In genomic region chr16:68356249-68356918, GRCh38 we compare ENCODE assay signal across 8 cellular contexts. TPM values are rescaled to one million over a fixed set of nuclear protein-coding genes. Genes with fewer than 3 reads are reported as not detected.
DNase-seq lines count a peak whose midpoint lies in the region; ATAC-seq and TF ChIP-seq lines count a peak whose summit lies in the region.

No MANE protein-coding gene starts in this region.

- intact Hi-C loops in spleen (cut with DNase I; ENCODE audit: low total_unique reads), result no loop called here

- peaks cover 42% of the 10 kb centered on the region for H3K27me3 Mint-ChIP-seq in activated naive CD4-positive, alpha-beta T cell treated with anti-CD3 and anti-CD28 coated beads, Interleukin-2, amount 10 ng/mL, durations not matched to agents 7 days and 5 days

- TF ChIP-seq CTCF in spleen (IDR thresholded peaks at IDR 0.05 in 8 of 11, conservative IDR thresholded peaks at IDR 0.05 in 3 of 11), result peak in 2 of 11 experiments; percentile 14 to 25

- H3K4me1 Mint-ChIP-seq in activated naive CD4-positive, alpha-beta T cell treated with anti-CD3 and anti-CD28 coated beads, Interleukin-2, amount 10 ng/mL, durations not matched to agents 7 days and 5 days, result peaks cover 49% of the 10 kb centered on the region

- TF ChIP-seq POLR2A in spleen (IDR thresholded peaks at IDR 0.05), result no peak

- H3K36me3 ChIP-seq in SJCRH30 (no peaks in the 10 kb centered on the region; the same call in 1 of the 2 replicates), spleen (peaks cover 0 to 100% (median 63%) of the 10 kb centered on the region in 6 donors)

- no peaks in the 10 kb centered on the region for H3K9me3 Mint-ChIP-seq in activated naive CD4-positive, alpha-beta T cell treated with anti-CD3 and anti-CD28 coated beads, Interleukin-2, amount 10 ng/mL, durations not matched to agents 7 days and 5 days

- peak overlapping the region; percentile 57 for H3K4me3 Mint-ChIP-seq in activated naive CD4-positive, alpha-beta T cell treated with anti-CD3 and anti-CD28 coated beads, Interleukin-2, amount 10 ng/mL, durations not matched to agents 7 days and 5 days

- CTCF ChIA-PET in activated naive CD4-positive, alpha-beta T cell treated with anti-CD3 and anti-CD28 coated beads, Interleukin-2, amount 10 ng/mL, durations not matched to agents 7 days and 5 days (lab: Charles Lee), result interaction anchor here (0.7 to 1.8 kb wide), 10 partner anchors 11 to 155 kb away, joined by 3 to 10 read pairs (median 4); partner anchors contain the start of gene SLC7A6

- DNase-seq in SJCRH30 (peak; percentile 83 to 84), NCI-H526 (lab: John Stamatoyannopoulos, UW) (no peak), NCI-H2196 treated with DMSO at 0.1 percent for 48 hours (lab: John Stamatoyannopoulos, UW; ENCODE audit: unreplicated experiment) (no peak), spleen (no peak)
- peak; percentile 89 for DNase-seq in activated naive CD4-positive, alpha-beta T cell treated with anti-CD3 and anti-CD28 coated beads, Interleukin-2, amount 10 ng/mL, durations not matched to agents 7 days and 5 days
- DNase-seq in stimulated activated CD4-positive, alpha-beta T cell treated with anti-CD3 and anti-CD28 coated beads, Interleukin-4, amount 100 ng/mL, for 1 hour, result peak; percentile 56

- H3K4me1 ChIP-seq in SJCRH30 (peaks cover 16% of the 10 kb centered on the region), spleen (peaks cover 20 to 40% (median 34%) of the 10 kb centered on the region in 6 donors)

- H3K36me3 Mint-ChIP-seq in activated naive CD4-positive, alpha-beta T cell treated with anti-CD3 and anti-CD28 coated beads, Interleukin-2, amount 10 ng/mL, durations not matched to agents 7 days and 5 days, result peaks cover 81% of the 10 kb centered on the region

- WGBS in spleen, 5 donors, result 22 to 46% (median 22%) methylated on average over 15 to 28 of the region's 28 CpGs

- H3K27me3 ChIP-seq in SJCRH30, result no peaks in the 10 kb centered on the region
- H3K27me3 ChIP-seq in spleen (replicated peaks in 1 of 7), result no peaks in the 10 kb centered on the region

- no peaks in the 10 kb centered on the region for H3K9me3 ChIP-seq in SJCRH30 (replicated peaks)
- no peaks in the 10 kb centered on the region for H3K9me3 ChIP-seq in spleen

- peak overlapping the region; percentile 69 for H3K27ac Mint-ChIP-seq in activated naive CD4-positive, alpha-beta T cell treated with anti-CD3 and anti-CD28 coated beads, Interleukin-2, amount 10 ng/mL, durations not matched to agents 7 days and 5 days

- peak overlapping the region; percentile 61 for H3K27ac ChIP-seq in SJCRH30
- H3K27ac ChIP-seq in spleen, result peak overlapping the region in 2 of 8 donors; percentile 24 to 28

- H3K4me3 ChIP-seq in SJCRH30 (no peak overlapping the region), spleen (peak overlapping the region in 2 of 8 donors; percentile 3 to 51)

- ATAC-seq in GM18508 (IDR thresholded peaks at IDR 0.05; ENCODE audit: insufficient read depth, unreplicated experiment), result peak; percentile 73
- ATAC-seq in HG02870 (IDR thresholded peaks at IDR 0.05; ENCODE audit: unreplicated experiment), result peak; percentile 83

RNA-seq across cellular contexts. Expression of gene PRMT7, which starts 45.6 kb away (rescaled TPM):
- total RNA-seq in SJCRH30 (2014; rRNA removed; shearing (Covaris generic)), result 34.7 and 39.5 TPM in 2 replicates
- 10 to 100 TPM; 31.9 to 66.4 (median 42.8) TPM for total RNA-seq in spleen
- polyA plus RNA-seq in spleen, result 10 to 100 TPM; 25.0 to 48.2 (median 40.5) TPM

RNA-seq across cellular contexts. Expression of gene SLC7A6OS, which starts 45.6 kb away (rescaled TPM):
- 7.9 and 11.5 TPM in 2 replicates for total RNA-seq in SJCRH30 (2014; rRNA removed; shearing (Covaris generic))
- total RNA-seq in spleen, result 10 to 100 TPM; 17.6 to 30.6 (median 26.6) TPM
- 10 to 100 TPM in 1 of 3 donors, 1 to 10 TPM in 2; 7.5 to 10.6 (median 8.5) TPM for polyA plus RNA-seq in spleen

Comparison
In these comparisons a context has a peak if more than half of its experiments do, and no peak if none do; other contexts are left out.
1. DNase-seq: peak in SJCRH30 (2 of 2), activated naive CD4-positive, alpha-beta T cell treated with anti-CD3 and anti-CD28 coated beads, Interleukin-2, amount 10 ng/mL, durations not matched to agents 7 days and 5 days (single experiment) and stimulated activated CD4-positive, alpha-beta T cell treated with anti-CD3 and anti-CD28 coated beads, Interleukin-4, amount 100 ng/mL, for 1 hour (single experiment); none in NCI-H526 (0 of 2), NCI-H2196 treated with DMSO at 0.1 percent for 48 hours (single experiment) and spleen (single experiment).